In the genomic region with DNA sequence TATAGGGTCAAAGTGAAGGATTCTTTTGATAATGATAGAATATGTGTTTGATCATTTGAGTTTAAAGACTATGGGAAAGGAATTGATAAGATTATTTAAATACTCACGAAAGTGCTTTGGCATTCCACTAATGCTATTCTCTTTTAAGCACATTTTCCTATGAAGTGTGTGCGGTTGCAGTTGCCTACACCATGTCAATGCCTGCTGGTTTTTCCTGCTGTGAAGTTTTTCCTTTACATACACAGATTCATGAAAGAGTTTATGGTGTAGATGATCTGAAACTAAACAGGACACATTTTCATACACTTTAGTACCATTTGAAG, we compare ENCODE assay signal across 8 cellular contexts.
DNase-seq lines count a peak whose midpoint lies in the region; ATAC-seq and TF ChIP-seq lines count a peak whose summit lies in the region.

No MANE protein-coding gene starts in this region.

- peak overlapping the region; percentile 74 to 95 (median 84) for H3K4me3 Mint-ChIP-seq in IgD-negative memory B cell
- peak overlapping the region; percentile 75 to 87 (median 84) for H3K4me3 Mint-ChIP-seq in naive thymus-derived CD8-positive, alpha-beta T cell

- peak overlapping the region; percentile 92 for H3K27ac ChIP-seq in AG04450 (ENCODE audit: low read depth, low read length)
- peak overlapping the region; percentile 69 for H3K27ac ChIP-seq in caudate nucleus (ENCODE audit: low read depth, low read length)

- H3K9me3 ChIP-seq in AG04450 (ENCODE audit: control insufficient read depth, insufficient read depth, low read length): no peaks in the 10 kb centered on the region

- no peak for ATAC-seq in naive thymus-derived CD8-positive, alpha-beta T cell
- no peak for ATAC-seq in GM18867 (IDR thresholded peaks at IDR 0.05; ENCODE audit: unreplicated experiment)
- no peak for ATAC-seq in HG03139 (IDR thresholded peaks at IDR 0.05; ENCODE audit: unreplicated experiment)

- no peaks in the 10 kb centered on the region for H3K27me3 ChIP-seq in AG04450 (ENCODE audit: control insufficient read depth, insufficient read depth, low read length)

- peaks cover 26 to 29% (median 28%) of the 10 kb centered on the region in 3 donors for H3K4me1 Mint-ChIP-seq in IgD-negative memory B cell
- H3K4me1 Mint-ChIP-seq in naive thymus-derived CD8-positive, alpha-beta T cell: peaks cover 21 to 60% (median 37%) of the 10 kb centered on the region in 4 donors

- DNase-seq in AG04450 (ENCODE audit: low read depth, low spot score) (no peak), caudate nucleus (lab: John Stamatoyannopoulos, UW) (no peak), MV-4-11 (lab: John Stamatoyannopoulos, UW) (no peak), HuH-7.5 (ENCODE audit: low spot score) (no peak)
- DNase-seq in naive thymus-derived CD8-positive, alpha-beta T cell: no peak

- no peak for TF ChIP-seq CTCF in AG04450 (IDR thresholded peaks at IDR 0.05; ENCODE audit: low read depth, low read length)

- POLR2A ChIA-PET in AG04450 (lab: Yijun Ruan, JAX): interaction anchor here (0.7 to 3.0 kb wide), 12 partner anchors 21 to 65 kb away, joined by 3 to 62 read pairs (median 10); no protein-coding TSS in a partner anchor
- POLR2A ChIA-PET in naive thymus-derived CD8-positive, alpha-beta T cell (lab: Charles Lee): interaction anchor here (0.6 to 1.2 kb wide), 2 partner anchors 79 to 424 kb away, joined by 3 read pairs; a partner anchor contains a TSS

- no peaks in the 10 kb centered on the region for H3K36me3 Mint-ChIP-seq in IgD-negative memory B cell
- H3K36me3 Mint-ChIP-seq in naive thymus-derived CD8-positive, alpha-beta T cell: peaks cover 0 to 3% (median 0%) of the 10 kb centered on the region in 3 donors

- H3K9me3 Mint-ChIP-seq in IgD-negative memory B cell: no peaks in the 10 kb centered on the region
- no peaks in the 10 kb centered on the region for H3K9me3 Mint-ChIP-seq in naive thymus-derived CD8-positive, alpha-beta T cell

- H3K4me3 ChIP-seq in AG04450 (ENCODE audit: low read depth, low read length): peak overlapping the region; percentile 11

- CTCF ChIA-PET in AG04450 (lab: Charles Lee): interaction anchor here (0.6 to 1.9 kb wide), 5 partner anchors 32 to 74 kb away, joined by 3 to 7 read pairs (median 5); no protein-coding TSS in a partner anchor

- H3K27ac Mint-ChIP-seq in IgD-negative memory B cell: peak overlapping the region; percentile 88 to 96 (median 95)
- H3K27ac Mint-ChIP-seq in naive thymus-derived CD8-positive, alpha-beta T cell: peak overlapping the region; percentile 84 to 99 (median 94)

- H3K27me3 Mint-ChIP-seq in IgD-negative memory B cell: no peaks in the 10 kb centered on the region
- H3K27me3 Mint-ChIP-seq in naive thymus-derived CD8-positive, alpha-beta T cell: no peaks in the 10 kb centered on the region
